19 cellular contexts compared by ENCODE assay signal in the genomic region with DNA sequence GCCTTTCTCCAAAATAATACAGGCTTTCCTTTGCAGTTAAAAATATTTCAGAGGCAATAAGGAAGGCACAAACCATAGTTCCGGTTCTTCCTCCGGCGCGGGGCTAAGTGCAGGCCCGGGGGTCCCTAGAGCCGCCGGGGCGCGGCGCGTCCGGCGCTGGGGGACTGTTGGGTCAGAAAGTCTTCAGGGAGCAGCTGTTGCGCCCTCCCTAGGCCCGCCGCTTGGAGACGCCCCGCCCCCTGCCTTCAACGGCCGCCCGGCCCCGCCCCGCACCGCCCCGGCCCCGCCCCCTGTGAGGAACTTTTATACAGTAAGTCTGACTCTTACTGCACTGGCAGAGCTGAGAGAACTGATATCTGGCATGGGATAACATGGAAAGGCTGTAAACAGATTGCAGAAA.
"Had no signal": no experiment of that assay in that cellular context is flagged by ENCODE, and none has a peak within 500 bp of the region (broad histone marks: within the 10 kb centered on the region; RNA-seq: fewer than 3 reads in every experiment).

No MANE protein-coding gene starts in this region.

- ATAC-seq: mucosa of descending colon; naive thymus-derived CD4-positive, alpha-beta T cell; pancreas had no signal

- H3K4me3 Mint-ChIP-seq: activated CD4-positive, alpha-beta T cell treated with anti-CD3 and anti-CD28 coated beads, Interleukin-2, amount 10 ng/mL, durations not matched to agents 7 days and 5 days; activated naive CD4-positive, alpha-beta T cell treated with anti-CD3 and anti-CD28 coated beads for 36 hours; immature natural killer cell; naive thymus-derived CD4-positive, alpha-beta T cell had no signal

- H3K4me3 ChIP-seq: esophagus muscularis mucosa, heart right ventricle, mucosa of descending colon, pancreas, right lobe of liver, thyroid gland had no signal

- H3K27me3 Mint-ChIP-seq: activated CD4-positive, alpha-beta T cell treated with anti-CD3 and anti-CD28 coated beads, Interleukin-2, amount 10 ng/mL, durations not matched to agents 7 days and 5 days; naive thymus-derived CD4-positive, alpha-beta T cell had no signal

- FAIRE-seq: bronchial epithelial cell, endothelial cell of umbilical vein, pancreas had no signal

- H3K27ac ChIP-seq: esophagus muscularis mucosa, heart right ventricle, pancreas, right lobe of liver, thyroid gland had no signal

- H3K36me3 Mint-ChIP-seq: naive thymus-derived CD4-positive, alpha-beta T cell had no signal

- H3K4me1 ChIP-seq: esophagus muscularis mucosa, heart right ventricle, pancreas, right lobe of liver had no signal

- H3K27me3 ChIP-seq: esophagus muscularis mucosa, heart right ventricle, pancreas, right lobe of liver, thyroid gland had no signal

- H3K27ac Mint-ChIP-seq: activated CD4-positive, alpha-beta T cell treated with anti-CD3 and anti-CD28 coated beads, Interleukin-2, amount 10 ng/mL, durations not matched to agents 7 days and 5 days; activated naive CD4-positive, alpha-beta T cell treated with anti-CD3 and anti-CD28 coated beads for 36 hours; immature natural killer cell; naive thymus-derived CD4-positive, alpha-beta T cell had no signal

- H3K36me3 ChIP-seq: esophagus muscularis mucosa, heart right ventricle, pancreas, right lobe of liver, thyroid gland had no signal

- H3K4me1 Mint-ChIP-seq: activated CD4-positive, alpha-beta T cell treated with anti-CD3 and anti-CD28 coated beads, Interleukin-2, amount 10 ng/mL, durations not matched to agents 7 days and 5 days; immature natural killer cell; naive thymus-derived CD4-positive, alpha-beta T cell had no signal

- H3K9me3 ChIP-seq: esophagus muscularis mucosa, heart right ventricle, mucosa of descending colon, pancreas, right lobe of liver, thyroid gland had no signal

- DNase-seq: activated CD4-positive, alpha-beta T cell treated with anti-CD3 and anti-CD28 coated beads, Interleukin-2, amount 10 ng/mL, durations not matched to agents 7 days and 5 days; activated naive CD4-positive, alpha-beta T cell treated with anti-CD3 and anti-CD28 coated beads for 36 hours; effector CD4-positive, alpha-beta T cell; heart right ventricle; immature natural killer cell; mesenchymal stem cell; mucosa of descending colon; naive thymus-derived CD4-positive, alpha-beta T cell; right lobe of liver; small intestine; stimulated activated CD4-positive, alpha-beta T cell treated with anti-CD3 and anti-CD28 coated beads, Interleukin-15, amount 100 ng/mL, for 24 hours; stimulated activated CD4-positive, alpha-beta T cell treated with anti-CD3 and anti-CD28 coated beads, Interleukin-2, amount 100 ng/mL, for 48 hours; T-helper 1 cell; T-helper 9 cell; thyroid gland had no signal

- H3K9me3 Mint-ChIP-seq: activated CD4-positive, alpha-beta T cell treated with anti-CD3 and anti-CD28 coated beads, Interleukin-2, amount 10 ng/mL, durations not matched to agents 7 days and 5 days; activated naive CD4-positive, alpha-beta T cell treated with anti-CD3 and anti-CD28 coated beads for 36 hours had no signal
